ENCODE assay signal across 11 cellular contexts in the genomic region with DNA sequence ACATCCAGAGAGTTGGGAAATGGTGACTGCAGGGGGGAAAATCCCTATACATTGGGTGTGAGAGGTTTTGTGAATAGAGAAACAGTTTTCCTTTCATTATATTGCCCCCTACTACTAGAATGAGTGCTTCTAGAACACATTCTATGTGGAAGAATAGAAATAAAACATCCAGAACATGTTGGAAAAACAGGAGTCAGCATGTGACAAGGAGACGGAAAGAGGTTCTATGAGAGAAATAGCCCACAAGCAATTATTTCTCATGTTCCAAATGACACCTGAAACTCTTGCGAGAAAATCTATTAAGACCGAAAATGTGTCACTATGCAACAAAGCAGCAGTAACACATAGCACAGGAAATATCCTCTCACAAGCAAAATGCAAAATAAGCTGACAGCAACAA.
DNase-seq lines count a peak whose midpoint lies in the region; ATAC-seq and TF ChIP-seq lines count a peak whose summit lies in the region.
"Had no signal": no experiment of that assay in that cellular context is flagged by ENCODE, and none has a peak within 500 bp of the region (broad histone marks: within the 10 kb centered on the region; RNA-seq: fewer than 3 reads in every experiment).

No MANE protein-coding gene starts in this region.

- no peaks in the 10 kb centered on the region for H4K20me1 ChIP-seq in PC-9 (ENCODE audit: insufficient read depth)

- H3K4me1 ChIP-seq in PC-9 (replicated peaks; ENCODE audit: insufficient read depth) (no peaks in the 10 kb centered on the region), thyroid gland (peaks cover 0 to 5% of the 10 kb centered on the region in 2 donors), lower lobe of right lung (no peaks in the 10 kb centered on the region)
- H3K4me1 ChIP-seq: uterus had no signal

- peak; percentile 69 for ATAC-seq in GM18505 (IDR thresholded peaks at IDR 0.05; ENCODE audit: unreplicated experiment)
- peak; percentile 66 for ATAC-seq in GM19467 (IDR thresholded peaks at IDR 0.05; ENCODE audit: unreplicated experiment)
- peak; percentile 60 for ATAC-seq in HG02840 (IDR thresholded peaks at IDR 0.05; ENCODE audit: low FRiP score, unreplicated experiment)
- peak; percentile 76 for ATAC-seq in HG03432 (IDR thresholded peaks at IDR 0.05; ENCODE audit: unreplicated experiment)
- ATAC-seq in lower lobe of right lung = no peak

- no TSS peak for BruUV-seq in PC-9 (replicated peaks; lab: Mats Ljungman, UMichigan)

- no peak overlapping the region for H3K27ac ChIP-seq in dorsolateral prefrontal cortex
- H3K27ac ChIP-seq in PC-9 = no peak overlapping the region
- H3K27ac ChIP-seq in thyroid gland = no peak overlapping the region
- H3K27ac ChIP-seq in lower lobe of right lung = no peak overlapping the region
- H3K27ac ChIP-seq: uterus had no signal

- H3F3A ChIP-seq in PC-9 (ENCODE audit: insufficient read depth, low read depth) = no peaks in the 10 kb centered on the region

- intact Hi-C loops in dorsolateral prefrontal cortex (cut with DNase I) = no loop called here
- intact Hi-C loops in PC-9 (cut with micrococcal nuclease; ENCODE audit: unreplicated experiment) = no loop called here
- intact Hi-C loops in thyroid gland (cut with DNase I) = no loop called here
- intact Hi-C loops in lower lobe of right lung (cut with DNase I) = no loop called here

- no peak for DNase-seq in dorsolateral prefrontal cortex
- no peak for DNase-seq in PC-9
- no peak for DNase-seq in thyroid gland
- DNase-seq in lower lobe of right lung = no peak
- DNase-seq: activated effector memory CD4-positive, alpha-beta T cell treated with anti-CD3 and anti-CD28 coated beads, Interleukin-2, amount 50 U/mL, for 16 hours; NCI-H510A; uterus had no signal

- H3K9me2 ChIP-seq in PC-9 (ENCODE audit: insufficient read depth) = no peaks in the 10 kb centered on the region

- CTCF ChIA-PET in PC-9 (lab: Charles Lee) = no interaction called here

- no peak for TF ChIP-seq POLR2A in GM18505 (IDR thresholded peaks at IDR 0.05; ENCODE audit: borderline replicate concordance, extremely low read depth, insufficient read depth, insufficient read length)
- TF ChIP-seq POLR2A in thyroid gland (IDR thresholded peaks at IDR 0.05) = no peak

- TF ChIP-seq CTCF in dorsolateral prefrontal cortex (IDR thresholded peaks at IDR 0.05 in 54 of 56, conservative IDR thresholded peaks at IDR 0.05 in 2 of 56; ENCODE audit: low read depth in 1 of 56, partially characterized antibody in 56 of 56) (no peak), PC-9 (conservative IDR thresholded peaks at IDR 0.05) (no peak), thyroid gland (IDR thresholded peaks at IDR 0.05) (no peak), lower lobe of right lung (IDR thresholded peaks at IDR 0.05) (no peak)

- H3K36me3 ChIP-seq in PC-9 (ENCODE audit: low read depth) = no peaks in the 10 kb centered on the region
- no peaks in the 10 kb centered on the region for H3K36me3 ChIP-seq in thyroid gland
- no peaks in the 10 kb centered on the region for H3K36me3 ChIP-seq in lower lobe of right lung
- H3K36me3 ChIP-seq: uterus had no signal

- H3K9me3 ChIP-seq in PC-9 (ENCODE audit: insufficient read depth, low read depth) (no peaks in the 10 kb centered on the region), thyroid gland (no peaks in the 10 kb centered on the region), lower lobe of right lung (no peaks in the 10 kb centered on the region)
- H3K9me3 ChIP-seq: uterus had no signal

- 95 to 97% methylated on average over 3 of the region's 3 CpGs for WGBS in thyroid gland, 2 donors

- H3K27me3 ChIP-seq in dorsolateral prefrontal cortex (no peaks in the 10 kb centered on the region), PC-9 (ENCODE audit: insufficient read depth, low read depth) (no peaks in the 10 kb centered on the region), thyroid gland (no peaks in the 10 kb centered on the region), lower lobe of right lung (ENCODE audit: low read depth) (no peaks in the 10 kb centered on the region)
- H3K27me3 ChIP-seq: uterus had no signal

- no peaks in the 10 kb centered on the region for H3K79me2 ChIP-seq in PC-9 (ENCODE audit: low read depth)

- no peak overlapping the region for H2AFZ ChIP-seq in PC-9

- H3K4me2 ChIP-seq in PC-9 = no peak overlapping the region

- no peak overlapping the region for H3K4me3 ChIP-seq in dorsolateral prefrontal cortex
- H3K4me3 ChIP-seq in PC-9 = no peak overlapping the region
- no peak overlapping the region for H3K4me3 ChIP-seq in thyroid gland (replicated peaks in 1 of 3)
- no peak overlapping the region for H3K4me3 ChIP-seq in lower lobe of right lung
- H3K4me3 ChIP-seq: uterus had no signal

- POLR2A ChIA-PET in PC-9 (lab: Charles Lee; ENCODE audit: unreplicated experiment) = no interaction called here

Comparison
In these comparisons a context has a peak if more than half of its experiments do, and no peak if none do; other contexts are left out.
1. ATAC-seq: peak in GM18505 (single experiment), GM19467 (single experiment), HG02840 (single experiment) and HG03432 (single experiment); none in lower lobe of right lung (0 of 2).